Comparison of ENCODE assay signal across 9 cellular contexts in genomic region chr1:182069028-182069466, GRCh38. TPM values are rescaled to one million over a fixed set of nuclear protein-coding genes. Genes with fewer than 3 reads are reported as not detected.
A peak's percentile ranks its signal among the peaks of the same experiment; 100 is the strongest.
DNase-seq lines count a peak whose midpoint lies in the region; ATAC-seq and FAIRE-seq lines count a peak whose summit lies in the region.
"Had no signal": no experiment of that assay in that cellular context is flagged by ENCODE, and none has a peak within 500 bp of the region (broad histone marks: within the 10 kb centered on the region; RNA-seq: fewer than 3 reads in every experiment).

No MANE protein-coding gene starts in this region.

- H3K9ac ChIP-seq in adipocyte (ENCODE audit: low read length): no peak overlapping the region

- FAIRE-seq in small intestine (lab: Jason Lieb, UNC): no peak
- FAIRE-seq: TTC549 had no signal

- DNase-seq in GM03348 (ENCODE audit: low spot score) (peak; percentile 64), NCI-H748 (lab: John Stamatoyannopoulos, UW; ENCODE audit: unreplicated experiment) (peak; percentile 56), adipocyte (ENCODE audit: low read depth) (peak; percentile 65), hepatic stellate cell (ENCODE audit: low spot score) (peak; percentile 60), small intestine (peak; percentile 61), NCI-H524 (lab: John Stamatoyannopoulos, UW) (no peak)

- H3K9me3 ChIP-seq in adipocyte (ENCODE audit: control insufficient read depth, low read length) (no peaks in the 10 kb centered on the region), small intestine (ENCODE audit: control insufficient read depth, low read depth) (no peaks in the 10 kb centered on the region)

- no peaks in the 10 kb centered on the region for H3K36me3 ChIP-seq in adipocyte (ENCODE audit: control insufficient read depth, insufficient read depth, low read length, severe bottlenecking)
- no peaks in the 10 kb centered on the region for H3K36me3 ChIP-seq in small intestine (ENCODE audit: control insufficient read depth in 2 of 2, insufficient read depth in 2 of 2, low read length in 2 of 2)

- H3K27me3 ChIP-seq in adipocyte (replicated peaks; ENCODE audit: control insufficient read depth, insufficient read depth, low read length) (peaks cover 59% of the 10 kb centered on the region), small intestine (ENCODE audit: control insufficient read depth in 2 of 2, insufficient read depth in 2 of 2, low read length in 2 of 2) (no peaks in the 10 kb centered on the region)

- WGBS in small intestine, 3 donors: 11 to 40% (median 15%) methylated on average over 11 to 12 of the region's 12 CpGs

- no peak overlapping the region for H3K27ac ChIP-seq in small intestine (ENCODE audit: low read depth in 1 of 2, low read length in 1 of 2)

- ATAC-seq in HG03342 (IDR thresholded peaks at IDR 0.05; ENCODE audit: unreplicated experiment): peak; percentile 77
- ATAC-seq in HG03097 (IDR thresholded peaks at IDR 0.05; ENCODE audit: low FRiP score, unreplicated experiment): no peak

- H3K4me1 ChIP-seq in adipocyte (ENCODE audit: control insufficient read depth, insufficient read depth, low read length) (no peaks in the 10 kb centered on the region), small intestine (ENCODE audit: control insufficient read depth in 2 of 2, insufficient read depth in 1 of 2, low read depth in 1 of 2, low read length in 1 of 2) (no peaks in the 10 kb centered on the region)

- no peak overlapping the region for H3K4me3 ChIP-seq in adipocyte (ENCODE audit: low read length)
- no peak overlapping the region for H3K4me3 ChIP-seq in small intestine (ENCODE audit: low read depth in 1 of 2, low read length in 2 of 2)

RNA-seq across cellular contexts. Expression of gene ZNF648, which starts 7.5 kb away (rescaled TPM):
- not detected for polyA plus RNA-seq in small intestine

Comparison
In these comparisons a context has a peak if more than half of its experiments do, and no peak if none do; other contexts are left out.
1. DNase-seq: peak in GM03348 (single experiment), NCI-H748 (single experiment), adipocyte (single experiment), hepatic stellate cell (single experiment) and small intestine (single experiment); none in NCI-H524 (0 of 2).